Comparison of ENCODE assay signal across 26 cellular contexts in the genomic region with DNA sequence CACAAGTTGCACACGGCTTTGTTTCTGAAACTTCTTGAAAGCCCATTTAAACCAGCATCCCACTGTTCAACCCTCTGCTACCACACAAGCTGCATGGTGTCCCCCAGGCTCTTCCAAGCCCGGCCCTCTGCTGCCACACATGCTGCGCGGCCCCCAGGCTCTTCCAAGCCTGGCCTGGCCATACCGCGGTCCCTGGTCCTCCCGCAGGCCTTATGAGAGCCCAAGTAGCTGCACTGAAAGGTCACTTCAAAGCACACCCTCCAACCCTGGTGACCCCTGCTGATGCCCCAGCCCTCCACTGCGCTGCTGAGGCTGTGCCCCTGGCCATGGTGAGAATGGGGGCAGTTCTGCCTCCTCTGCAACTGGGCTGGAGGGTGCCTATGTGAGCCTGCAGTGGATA. TPM values are rescaled to one million over a fixed set of nuclear protein-coding genes. Genes with fewer than 3 reads are reported as not detected.
"Had no signal": no experiment of that assay in that cellular context is flagged by ENCODE, and none has a peak within 500 bp of the region (broad histone marks: within the 10 kb centered on the region; RNA-seq: fewer than 3 reads in every experiment).

No MANE protein-coding gene starts in this region.

- H3K27me3 ChIP-seq: gastrocnemius medialis, neutrophil had no signal

- H3K4me1 Mint-ChIP-seq: immature natural killer cell, memory B cell, nephron had no signal

- H3K9me3 Mint-ChIP-seq: immature natural killer cell, memory B cell, nephron had no signal

- H3K4me3 Mint-ChIP-seq: immature natural killer cell, memory B cell, naive B cell, nephron had no signal

- H3K27ac ChIP-seq: coronary artery, gastrocnemius medialis, left ventricle myocardium inferior, lower lobe of right lung, neutrophil, psoas muscle, suprapubic skin, tibial artery had no signal

- H3K36me3 Mint-ChIP-seq: immature natural killer cell, memory B cell, naive B cell had no signal

- DNase-seq: effector CD8-positive, alpha-beta T cell; gastrocnemius medialis; immature natural killer cell; left cardiac atrium; left ventricle myocardium inferior; lower lobe of right lung; midbrain; naive B cell; psoas muscle; retina; stimulated activated CD4-positive, alpha-beta T cell treated with anti-CD3 and anti-CD28 coated beads, Interleukin-2, amount 100 ng/mL, for 48 hours; stimulated activated naive CD4-positive, alpha-beta T cell treated with Interleukin-2 at 50 U/mL for 16 hours; tibial artery had no signal

- H3K27ac Mint-ChIP-seq: memory B cell had no signal

- H3K9me3 ChIP-seq: gastrocnemius medialis, left ventricle myocardium inferior, lower lobe of right lung, neutrophil, psoas muscle, suprapubic skin, tibial artery had no signal

- H3K36me3 ChIP-seq: gastrocnemius medialis, left ventricle myocardium inferior, lower lobe of right lung, suprapubic skin, tibial artery had no signal

- H3K4me3 ChIP-seq: coronary artery, gastrocnemius medialis, left ventricle myocardium inferior, lower lobe of right lung, psoas muscle, smooth muscle cell, suprapubic skin, tibial artery had no signal

RNA-seq across cellular contexts. Expression of gene PVALEF, which starts 25.9 kb away (rescaled TPM):
- total RNA-seq: cardiac septum, cerebellum, dermis microvascular lymphatic vessel endothelial cell, esophagus mucosa, fibroblast of lung, gastrocnemius medialis, left cardiac atrium, left ventricle myocardium inferior, lower lobe of right lung, osteoblast, psoas muscle, smooth muscle cell, suprapubic skin, ureter had no signal
